ENCODE assay signal across 20 cellular contexts in genomic region chr10:127024655-127025054, GRCh38.
DNase-seq lines count a peak whose midpoint lies in the region; ATAC-seq and TF ChIP-seq lines count a peak whose summit lies in the region.
"Had no signal": no experiment of that assay in that cellular context is flagged by ENCODE, and none has a peak within 500 bp of the region (broad histone marks: within the 10 kb centered on the region; RNA-seq: fewer than 3 reads in every experiment).

No MANE protein-coding gene starts in this region.

- peaks cover 31% of the 10 kb centered on the region for H3K36me3 Mint-ChIP-seq in neural progenitor cell
- H3K36me3 Mint-ChIP-seq: activated naive CD4-positive, alpha-beta T cell treated with anti-CD3 and anti-CD28 coated beads, Interleukin-2, amount 50 U/mL, for 72 hours had no signal

- WGBS in ovary, 3 donors = 23 to 40% (median 26%) methylated on average over 8 of the region's 8 CpGs
- 91 to 93% methylated on average over 8 of the region's 8 CpGs for WGBS in aorta, 2 donors

- no peaks in the 10 kb centered on the region for H3K79me2 ChIP-seq in neural progenitor cell (ENCODE audit: low read depth)

- H4K20me1 ChIP-seq in neural progenitor cell (ENCODE audit: low read depth) = no peaks in the 10 kb centered on the region

- intact Hi-C loops in left ventricle myocardium superior (cut with micrococcal nuclease) = no loop called here
- intact Hi-C loops in Right ventricle myocardium inferior (cut with DNase I) = no loop called here
- intact Hi-C loops in ovary (cut with DNase I) = no loop called here
- intact Hi-C loops in aorta (cut with DNase I) = no loop called here

- no peak overlapping the region for H2AFZ ChIP-seq in neural progenitor cell (replicated peaks)

- H3K4me1 Mint-ChIP-seq in neural progenitor cell = peaks cover 8% of the 10 kb centered on the region

- H3K9ac ChIP-seq in neural progenitor cell = no peak overlapping the region

- H3K4me3 ChIP-seq in fibroblast of villous mesenchyme (ENCODE audit: low read depth, low read length) (no peak overlapping the region), ovary (no peak overlapping the region), aorta (ENCODE audit: low read length in 2 of 2) (no peak overlapping the region), neural progenitor cell (no peak overlapping the region)
- H3K4me3 ChIP-seq: dorsolateral prefrontal cortex, tibial artery had no signal

- no peak overlapping the region for H3K4me2 ChIP-seq in neural progenitor cell

- TF ChIP-seq POLR2A in ovary (IDR thresholded peaks at IDR 0.05) = no peak

- TF ChIP-seq EP300 in ovary (IDR thresholded peaks at IDR 0.05) = no peak

- ATAC-seq in left ventricle myocardium superior (peak; percentile 66), Right ventricle myocardium inferior (no peak), aorta (ENCODE audit: low FRiP score) (peak; percentile 46)
- ATAC-seq: activated naive CD4-positive, alpha-beta T cell treated with anti-CD3 and anti-CD28 coated beads, Interleukin-2, amount 50 U/mL, for 72 hours; left cardiac atrium had no signal

- H3K36me3 ChIP-seq in ovary = no peaks in the 10 kb centered on the region
- peaks cover 5 to 6% of the 10 kb centered on the region in 2 donors for H3K36me3 ChIP-seq in aorta (ENCODE audit: control insufficient read depth in 1 of 2, insufficient read depth in 2 of 2, low read length in 1 of 2)
- H3K36me3 ChIP-seq in neural progenitor cell = no peaks in the 10 kb centered on the region

- H3K4me3 Mint-ChIP-seq in neural progenitor cell = no peak overlapping the region
- H3K4me3 Mint-ChIP-seq: activated T-cell treated with anti-CD3 and anti-CD28 coated beads, Interleukin-2, amount 50 U/mL, for 24 hours; CD4-positive, alpha-beta T cell had no signal

- H3K4me1 ChIP-seq in ovary (ENCODE audit: insufficient read depth) = no peaks in the 10 kb centered on the region
- H3K4me1 ChIP-seq in aorta (ENCODE audit: control insufficient read depth in 1 of 2, insufficient read depth in 2 of 2, low read length in 2 of 2) = no peaks in the 10 kb centered on the region
- no peaks in the 10 kb centered on the region for H3K4me1 ChIP-seq in neural progenitor cell
- H3K4me1 ChIP-seq: tibial artery had no signal

- no peak for TF ChIP-seq CTCF in fibroblast of villous mesenchyme (IDR thresholded peaks at IDR 0.05; ENCODE audit: insufficient read depth, low read depth, low read length)
- no peak for TF ChIP-seq CTCF in ovary (IDR thresholded peaks at IDR 0.05)
- TF ChIP-seq CTCF in neural progenitor cell (IDR thresholded peaks at IDR 0.05) = no peak

- DNase-seq in left ventricle myocardium superior = no peak
- DNase-seq in Right ventricle myocardium inferior (ENCODE audit: missing footprints) = no peak
- DNase-seq in fibroblast of villous mesenchyme (ENCODE audit: low read depth) = peak; percentile 90
- peak in 4 of 5 donors; percentile 22 to 57 (median 46) for DNase-seq in ovary
- DNase-seq in aorta = no peak
- DNase-seq in neural progenitor cell (ENCODE audit: low spot score) = no peak
- no peak for DNase-seq in NCI-H774 (lab: John Stamatoyannopoulos, UW)
- no peak for DNase-seq in NOMO-1 (lab: John Stamatoyannopoulos, UW; ENCODE audit: unreplicated experiment in 2 of 2)
- DNase-seq: activated CD4-positive, alpha-beta T cell treated with anti-CD3 and anti-CD28 coated beads, Interleukin-2, amount 50 U/mL, for 48 hours; activated T-cell treated with anti-CD3 and anti-CD28 coated beads, Interleukin-2, amount 50 U/mL, for 24 hours; CD4-positive, alpha-beta T cell; DND-41; left cardiac atrium; NCI-H146; NK-92 treated with Interleukin-12 subunit alpha and Interleukin-12 subunit beta, amount 100 ng/mL, for 24 hours; stimulated activated CD4-positive, alpha-beta T cell treated with anti-CD3 and anti-CD28 coated beads, Interleukin-12 subunit alpha, Interleukin-12 subunit beta, amount 100 ng/mL, for 4 hours had no signal

- no peak overlapping the region for H3K27ac Mint-ChIP-seq in neural progenitor cell
- H3K27ac Mint-ChIP-seq: activated naive CD4-positive, alpha-beta T cell treated with anti-CD3 and anti-CD28 coated beads, Interleukin-2, amount 50 U/mL, for 72 hours; activated T-cell treated with anti-CD3 and anti-CD28 coated beads, Interleukin-2, amount 50 U/mL, for 24 hours; CD4-positive, alpha-beta T cell had no signal

- no peaks in the 10 kb centered on the region for H3F3A ChIP-seq in neural progenitor cell (ENCODE audit: low read depth)

- H3K9me3 ChIP-seq in ovary (no peaks in the 10 kb centered on the region), aorta (ENCODE audit: control insufficient read depth, low read length) (no peaks in the 10 kb centered on the region), neural progenitor cell (ENCODE audit: low read depth) (no peaks in the 10 kb centered on the region)
- H3K9me3 ChIP-seq: tibial artery had no signal

- no peaks in the 10 kb centered on the region for H3K9me3 Mint-ChIP-seq in neural progenitor cell
- H3K9me3 Mint-ChIP-seq: activated naive CD4-positive, alpha-beta T cell treated with anti-CD3 and anti-CD28 coated beads, Interleukin-2, amount 50 U/mL, for 72 hours; activated T-cell treated with anti-CD3 and anti-CD28 coated beads, Interleukin-2, amount 50 U/mL, for 24 hours; CD4-positive, alpha-beta T cell had no signal

- H3K27me3 ChIP-seq in ovary (no peaks in the 10 kb centered on the region), aorta (ENCODE audit: control insufficient read depth in 1 of 2, insufficient read depth in 2 of 2, low read length in 1 of 2) (no peaks in the 10 kb centered on the region), neural progenitor cell (no peaks in the 10 kb centered on the region)
- H3K27me3 ChIP-seq: dorsolateral prefrontal cortex, tibial artery had no signal

- H3K27ac ChIP-seq in ovary (no peak overlapping the region), aorta (ENCODE audit: low read depth in 1 of 2, low read length in 2 of 2) (no peak overlapping the region), neural progenitor cell (no peak overlapping the region)
- H3K27ac ChIP-seq: RWPE1 had no signal

- peaks cover 2% of the 10 kb centered on the region for H3K27me3 Mint-ChIP-seq in neural progenitor cell (ENCODE audit: insufficient read depth, low read depth)
- H3K27me3 Mint-ChIP-seq: activated T-cell treated with anti-CD3 and anti-CD28 coated beads, Interleukin-2, amount 50 U/mL, for 24 hours; CD4-positive, alpha-beta T cell had no signal

Comparison
In these comparisons a context has a peak if more than half of its experiments do, and no peak if none do; other contexts are left out.
1. DNase-seq: peak in fibroblast of villous mesenchyme (single experiment) and ovary (4 of 5); none in left ventricle myocardium superior (single experiment), Right ventricle myocardium inferior (single experiment), aorta (0 of 2), neural progenitor cell (single experiment), NCI-H774 (single experiment) and NOMO-1 (0 of 2).